ENCODE assay signal across 8 cellular contexts in the genomic region with DNA sequence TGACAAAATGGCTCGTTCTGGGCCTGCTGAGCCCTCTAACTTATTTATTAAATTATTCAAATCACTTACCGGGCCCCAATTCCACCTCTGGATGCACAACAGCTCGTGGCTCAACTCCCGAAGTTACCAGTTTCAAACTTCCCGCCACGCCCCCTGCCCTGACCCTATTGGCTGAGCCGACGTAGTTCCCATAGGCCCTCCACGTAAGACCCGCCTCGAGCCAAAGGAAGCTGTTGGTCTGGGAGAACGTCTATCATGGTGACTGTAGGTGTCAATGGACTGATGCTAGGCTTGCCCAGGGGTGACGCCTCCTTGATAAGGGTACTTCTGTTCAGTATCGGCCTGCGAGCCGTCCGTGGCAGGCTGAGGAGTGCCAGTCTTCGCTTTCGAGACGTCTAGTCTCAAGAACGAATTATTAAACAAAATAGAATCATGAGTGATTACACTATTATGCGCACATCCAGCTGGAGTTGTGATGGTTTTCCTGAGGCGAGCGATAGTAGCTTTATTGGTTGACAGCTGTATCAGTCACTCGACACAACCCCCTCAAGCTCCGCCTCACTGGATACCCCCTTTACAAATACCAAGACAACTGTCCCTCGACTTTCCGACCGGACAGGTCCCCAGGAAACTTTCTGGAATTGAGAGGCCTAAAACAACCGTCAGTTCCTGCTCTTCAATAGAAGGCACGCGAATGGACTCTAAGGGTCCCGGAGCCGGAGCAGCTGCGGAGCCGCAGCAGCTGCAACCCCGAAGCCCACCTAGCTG. TPM values are rescaled to one million over a fixed set of nuclear protein-coding genes. Genes with fewer than 3 reads are reported as not detected.
DNase-seq lines count a peak whose midpoint lies in the region; ATAC-seq and TF ChIP-seq lines count a peak whose summit lies in the region.

Gene CDCA3 (minus strand): TSS at position 134 of the 768 bp plus-strand sequence. CDS start 334 bp downstream, outside the sequence.

- peaks cover 19% of the 10 kb centered on the region for H3K4me1 ChIP-seq in testis

- H3K27ac ChIP-seq in testis: peak within 1 kb of the TSS; percentile 83 to 98

- no peaks in the 10 kb centered on the region for H3K9me3 Mint-ChIP-seq in activated naive CD4-positive, alpha-beta T cell treated with anti-CD3 and anti-CD28 coated beads, Interleukin-2, amount 50 U/mL, for 72 hours

- WGBS in testis, 2 donors: 0 to 1% methylated on average over 37 of the region's 37 CpGs

- H3K36me3 ChIP-seq in testis (ENCODE audit: low read depth, missing control alignments): no peaks in the 10 kb centered on the region

- H3K27ac Mint-ChIP-seq in activated naive CD4-positive, alpha-beta T cell treated with anti-CD3 and anti-CD28 coated beads, Interleukin-2, amount 50 U/mL, for 72 hours: peak within 1 kb of the TSS; percentile 97 to 98

- TF ChIP-seq POLR2A in testis (IDR thresholded peaks at IDR 0.05): peak; percentile 54

- no peak for TF ChIP-seq CTCF in testis (IDR thresholded peaks at IDR 0.05)

- intact Hi-C loops in testis (cut with DNase I; ENCODE audit: low total_unique reads): no loop called here

- H3K27me3 ChIP-seq in testis: no peaks in the 10 kb centered on the region

- H3K4me3 ChIP-seq in GM08714 (ENCODE audit: low read length) (peak within 1 kb of the TSS; percentile 88), testis (peak within 1 kb of the TSS; percentile 68 to 76)

- peak; percentile 57 for ATAC-seq in HG02610 (IDR thresholded peaks at IDR 0.05; ENCODE audit: unreplicated experiment)
- peak; percentile 64 to 74 for ATAC-seq in activated naive CD4-positive, alpha-beta T cell treated with anti-CD3 and anti-CD28 coated beads, Interleukin-2, amount 50 U/mL, for 72 hours

- H3K9me3 ChIP-seq in testis: no peaks in the 10 kb centered on the region

- H3K36me3 Mint-ChIP-seq in activated naive CD4-positive, alpha-beta T cell treated with anti-CD3 and anti-CD28 coated beads, Interleukin-2, amount 50 U/mL, for 72 hours: peaks cover 35 to 37% of the 10 kb centered on the region in 2 donors

- peak; percentile 98 for DNase-seq in NCI-H1092 treated with DMSO at 0.1 percent for 48 hours (lab: John Stamatoyannopoulos, UW)
- DNase-seq in SKM-1 (lab: John Stamatoyannopoulos, UW; ENCODE audit: unreplicated experiment): peak; percentile 84
- DNase-seq in activated naive CD4-positive, alpha-beta T cell treated with anti-CD3 and anti-CD28 coated beads, Interleukin-2, amount 50 U/mL, for 72 hours (ENCODE audit: low spot score in 2 of 2): peak; percentile 94 to 95
- DNase-seq in glomerular endothelial cell (ENCODE audit: extremely low read depth, low read depth, low spot score): peak; percentile 96
- peak; percentile 93 for DNase-seq in occipital lobe (lab: John Stamatoyannopoulos, UW)
- peak; percentile 99 for DNase-seq in testis

RNA-seq across cellular contexts. Expression of gene CDCA3, which starts in this region (rescaled TPM):
- total RNA-seq in activated naive CD4-positive, alpha-beta T cell treated with anti-CD3 and anti-CD28 coated beads, Interleukin-2, amount 50 U/mL, for 72 hours: 100 to 1,000 TPM; 110 to 147 TPM
- total RNA-seq in glomerular endothelial cell (6.0 and 14.6 TPM in 2 replicates), occipital lobe (3.9 TPM), testis (10 to 100 TPM; 27.5 to 43.5 TPM)
- 81.7 TPM for polyA plus RNA-seq in testis (ENCODE audit: insufficient read depth, low read depth, low replicate concordance)

Comparison
In these comparisons a context has a peak if more than half of its experiments do, and no peak if none do; other contexts are left out.
1. Peak in every context shown above with its lines: DNase-seq, ATAC-seq, H3K4me3 ChIP-seq and H3K27ac ChIP-seq.